ENCODE assay signal across 20 cellular contexts in the genomic region with DNA sequence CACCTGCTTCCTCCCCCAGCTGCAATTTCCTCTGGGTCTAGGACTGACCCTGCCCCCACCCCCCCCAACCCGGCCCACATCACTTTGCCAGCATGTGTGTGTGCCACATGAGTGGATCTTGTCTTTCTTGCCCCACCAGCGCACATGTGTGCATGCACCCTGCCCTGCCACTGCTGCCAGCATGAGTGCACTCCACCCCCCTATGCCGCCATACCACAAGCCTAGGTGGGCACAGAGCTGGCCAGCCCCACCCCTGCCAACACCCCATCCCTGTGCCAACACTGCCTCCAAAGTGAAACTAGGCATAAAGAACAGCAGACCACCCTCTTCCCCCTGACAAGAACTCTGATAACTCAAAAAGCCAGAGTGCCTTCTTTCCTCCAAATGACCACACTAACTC.
A peak's percentile ranks its signal among the peaks of the same experiment; 100 is the strongest.
DNase-seq lines count a peak whose midpoint lies in the region; ATAC-seq and TF ChIP-seq lines count a peak whose summit lies in the region.
"Had no signal": no experiment of that assay in that cellular context is flagged by ENCODE, and none has a peak within 500 bp of the region (broad histone marks: within the 10 kb centered on the region; RNA-seq: fewer than 3 reads in every experiment).

No MANE protein-coding gene starts in this region.

- H3K27ac Mint-ChIP-seq in activated naive CD8-positive, alpha-beta T cell treated with anti-CD3 and anti-CD28 coated beads, Interleukin-2, amount 50 U/mL, for 24 hours = no peak overlapping the region
- H3K27ac Mint-ChIP-seq in activated naive CD8-positive, alpha-beta T cell treated with anti-CD3 and anti-CD28 coated beads for 36 hours = no peak overlapping the region
- H3K27ac Mint-ChIP-seq in chondrocyte (ENCODE audit: unreplicated experiment) (no peak overlapping the region), endodermal cell (no peak overlapping the region)
- H3K27ac Mint-ChIP-seq: B cell; CD4-positive, alpha-beta T cell; CD8-positive, alpha-beta T cell had no signal

- no peak overlapping the region for H2BK120ac ChIP-seq in trophoblast cell (ENCODE audit: insufficient read depth, low read length, poor library complexity)

- H3K79me2 ChIP-seq in trophoblast cell (ENCODE audit: control insufficient read depth, insufficient read depth, low read length, poor library complexity) = no peaks in the 10 kb centered on the region

- no peak overlapping the region for H3K9ac ChIP-seq in endodermal cell (ENCODE audit: extremely low read depth, low read length, poor library complexity, severe bottlenecking)
- no peak overlapping the region for H3K9ac ChIP-seq in trophoblast cell (ENCODE audit: low read length)
- H3K9ac ChIP-seq: BLaER1 treated with 17β-estradiol and CSF1 and Interleukin-3, amounts not matched to agents 10 nM and 100 nM had no signal

- peak; percentile 10 for ATAC-seq in activated naive CD8-positive, alpha-beta T cell treated with anti-CD3 and anti-CD28 coated beads, Interleukin-2, amount 50 U/mL, for 24 hours
- ATAC-seq: A549; CD8-positive, alpha-beta T cell had no signal

- no peak overlapping the region for H2AFZ ChIP-seq in trophoblast cell (ENCODE audit: insufficient read depth, low read length, poor library complexity)

- H3K4me1 Mint-ChIP-seq in activated naive CD8-positive, alpha-beta T cell treated with anti-CD3 and anti-CD28 coated beads, Interleukin-2, amount 50 U/mL, for 24 hours = no peaks in the 10 kb centered on the region
- no peaks in the 10 kb centered on the region for H3K4me1 Mint-ChIP-seq in activated naive CD8-positive, alpha-beta T cell treated with anti-CD3 and anti-CD28 coated beads for 36 hours
- H3K4me1 Mint-ChIP-seq in chondrocyte (ENCODE audit: low read depth) = peaks cover 6% of the 10 kb centered on the region
- H3K4me1 Mint-ChIP-seq in endodermal cell = peaks cover 22% of the 10 kb centered on the region
- H3K4me1 Mint-ChIP-seq: B cell had no signal

- WGBS in endodermal cell (ENCODE audit: insufficient coverage in 1 of 2, insufficient read length in 1 of 2), 2 experiments = 94 to 100% methylated on average over 1 to 3 of the region's 3 CpGs
- WGBS in trophoblast cell (ENCODE audit: extremely low coverage, insufficient coverage, insufficient read length) = no CpG with 5 or more reads among the region's 3 CpGs

- no peak for TF ChIP-seq CTCF in chondrocyte (IDR thresholded peaks at IDR 0.05)
- no peak for TF ChIP-seq CTCF in endodermal cell (conservative IDR thresholded peaks at IDR 0.05)

- peaks cover 2% of the 10 kb centered on the region for H3K36me3 Mint-ChIP-seq in activated naive CD8-positive, alpha-beta T cell treated with anti-CD3 and anti-CD28 coated beads, Interleukin-2, amount 50 U/mL, for 24 hours (ENCODE audit: low read depth)
- H3K36me3 Mint-ChIP-seq in activated naive CD8-positive, alpha-beta T cell treated with anti-CD3 and anti-CD28 coated beads for 36 hours = peaks cover 3% of the 10 kb centered on the region
- H3K36me3 Mint-ChIP-seq in chondrocyte (ENCODE audit: low read depth) (peaks cover 3% of the 10 kb centered on the region), endodermal cell (ENCODE audit: low read depth) (peaks cover 4% of the 10 kb centered on the region)
- H3K36me3 Mint-ChIP-seq: CD8-positive, alpha-beta T cell had no signal

- H4K8ac ChIP-seq in trophoblast cell (ENCODE audit: low read depth, low read length) = no peak overlapping the region

- H3K27me3 ChIP-seq in endodermal cell (ENCODE audit: control insufficient read depth, insufficient read depth, low read length, poor library complexity, severe bottlenecking) (no peaks in the 10 kb centered on the region), trophoblast cell (ENCODE audit: insufficient read depth, low read length) (no peaks in the 10 kb centered on the region)
- H3K27me3 ChIP-seq: BLaER1 treated with 17β-estradiol and CSF1 and Interleukin-3, amounts not matched to agents 10 nM and 100 nM had no signal

- H3K23ac ChIP-seq in trophoblast cell (ENCODE audit: low read length) = no peak overlapping the region

- H3K27ac ChIP-seq in endodermal cell (ENCODE audit: low read depth, low read length) = no peak overlapping the region
- no peak overlapping the region for H3K27ac ChIP-seq in trophoblast cell (ENCODE audit: low read depth, low read length)
- H3K27ac ChIP-seq: 22Rv1; A549; BLaER1 treated with 17β-estradiol and CSF1 and Interleukin-3, amounts not matched to agents 10 nM and 100 nM; C4-2B had no signal

- no peak overlapping the region for H3K4ac ChIP-seq in trophoblast cell (ENCODE audit: low read depth, low read length)

- no peak overlapping the region for H3K4me3 Mint-ChIP-seq in activated naive CD8-positive, alpha-beta T cell treated with anti-CD3 and anti-CD28 coated beads, Interleukin-2, amount 50 U/mL, for 24 hours
- no peak overlapping the region for H3K4me3 Mint-ChIP-seq in activated naive CD8-positive, alpha-beta T cell treated with anti-CD3 and anti-CD28 coated beads for 36 hours
- H3K4me3 Mint-ChIP-seq in chondrocyte (ENCODE audit: unreplicated experiment) = no peak overlapping the region
- no peak overlapping the region for H3K4me3 Mint-ChIP-seq in endodermal cell
- H3K4me3 Mint-ChIP-seq: B cell; CD4-positive, alpha-beta T cell; CD8-positive, alpha-beta T cell had no signal

- H2AK5ac ChIP-seq in trophoblast cell (ENCODE audit: low read length) = no peak overlapping the region

- no peak overlapping the region for H2BK5ac ChIP-seq in trophoblast cell (ENCODE audit: low read depth, low read length, poor library complexity)

- peaks cover 48% of the 10 kb centered on the region for H3K9me3 ChIP-seq in endodermal cell (ENCODE audit: control insufficient read depth, low read length)
- H3K9me3 ChIP-seq in trophoblast cell (ENCODE audit: insufficient read depth, low read depth, low read length) = peaks cover 2% of the 10 kb centered on the region
- H3K9me3 ChIP-seq: A549, Caco-2 had no signal

- H3K79me1 ChIP-seq in trophoblast cell (ENCODE audit: low read length) = no peaks in the 10 kb centered on the region

- H3K27me3 Mint-ChIP-seq in activated naive CD8-positive, alpha-beta T cell treated with anti-CD3 and anti-CD28 coated beads, Interleukin-2, amount 50 U/mL, for 24 hours = no peaks in the 10 kb centered on the region
- H3K27me3 Mint-ChIP-seq in activated naive CD8-positive, alpha-beta T cell treated with anti-CD3 and anti-CD28 coated beads for 36 hours = no peaks in the 10 kb centered on the region
- H3K27me3 Mint-ChIP-seq in chondrocyte (ENCODE audit: low read depth) (peaks cover 2% of the 10 kb centered on the region), endodermal cell (ENCODE audit: insufficient read depth) (no peaks in the 10 kb centered on the region)
- H3K27me3 Mint-ChIP-seq: B cell; CD4-positive, alpha-beta T cell had no signal

- H3K9me3 Mint-ChIP-seq in activated naive CD8-positive, alpha-beta T cell treated with anti-CD3 and anti-CD28 coated beads, Interleukin-2, amount 50 U/mL, for 24 hours = peaks cover 31% of the 10 kb centered on the region
- peaks cover 27% of the 10 kb centered on the region for H3K9me3 Mint-ChIP-seq in activated naive CD8-positive, alpha-beta T cell treated with anti-CD3 and anti-CD28 coated beads for 36 hours
- H3K9me3 Mint-ChIP-seq in chondrocyte (ENCODE audit: low read depth) (peaks cover 41% of the 10 kb centered on the region), endodermal cell (peaks cover 40% of the 10 kb centered on the region)

- peaks cover 3% of the 10 kb centered on the region for H3K4me1 ChIP-seq in endodermal cell (ENCODE audit: control insufficient read depth, insufficient read depth, low read length)
- no peaks in the 10 kb centered on the region for H3K4me1 ChIP-seq in trophoblast cell (ENCODE audit: control insufficient read depth in 1 of 2, insufficient read depth in 2 of 2, low read length in 2 of 2)
- H3K4me1 ChIP-seq: A549; BLaER1 treated with 17β-estradiol and CSF1 and Interleukin-3, amounts not matched to agents 10 nM and 100 nM; Caco-2 had no signal

- H2BK12ac ChIP-seq in trophoblast cell (ENCODE audit: low read length) = no peak overlapping the region

- no peak overlapping the region for H3K4me2 ChIP-seq in trophoblast cell (ENCODE audit: low read length)
- H3K4me2 ChIP-seq: A549; BLaER1 treated with 17β-estradiol and CSF1 and Interleukin-3, amounts not matched to agents 10 nM and 100 nM had no signal

- no peak overlapping the region for H3K18ac ChIP-seq in trophoblast cell (ENCODE audit: low read length)

- H4K12ac ChIP-seq in trophoblast cell (ENCODE audit: low read depth, low read length) = no peak overlapping the region

- H3K14ac ChIP-seq in trophoblast cell (ENCODE audit: low read length) = no peak overlapping the region

- peak overlapping the region; percentile 21 for H3K4me3 ChIP-seq in endodermal cell (ENCODE audit: low read length)
- peak overlapping the region; percentile 53 for H3K4me3 ChIP-seq in trophoblast cell (ENCODE audit: low read depth, low read length)
- H3K4me3 ChIP-seq: A549; BLaER1 treated with 17β-estradiol and CSF1 and Interleukin-3, amounts not matched to agents 10 nM and 100 nM had no signal

- H3K36me3 ChIP-seq in endodermal cell (ENCODE audit: control insufficient read depth, insufficient read depth, low read length) (no peaks in the 10 kb centered on the region), trophoblast cell (ENCODE audit: control insufficient read depth in 1 of 2, insufficient read depth in 2 of 2, low read length in 2 of 2) (no peaks in the 10 kb centered on the region)
- H3K36me3 ChIP-seq: BLaER1 treated with 17β-estradiol and CSF1 and Interleukin-3, amounts not matched to agents 10 nM and 100 nM had no signal

- DNase-seq in activated naive CD8-positive, alpha-beta T cell treated with anti-CD3 and anti-CD28 coated beads, Interleukin-2, amount 50 U/mL, for 24 hours = no peak
- no peak for DNase-seq in activated naive CD8-positive, alpha-beta T cell treated with anti-CD3 and anti-CD28 coated beads for 36 hours
- DNase-seq in chondrocyte (ENCODE audit: low spot score) = peak; percentile 67
- DNase-seq in endodermal cell = no peak
- no peak for DNase-seq in trophoblast cell
- no peak for DNase-seq in NCI-H187 treated with DMSO at 0.1 percent for 48 hours (lab: John Stamatoyannopoulos, UW)
- no peak for DNase-seq in activated naive CD4-positive, alpha-beta T cell treated with Interleukin-2 at 50 U/mL for 16 hours
- DNase-seq in T1000 (lab: John Stamatoyannopoulos, UW) = no peak
- DNase-seq: AML-193; Caco-2; Calu3; CD4-positive, alpha-beta T cell; CD8-positive, alpha-beta T cell; DMS79 treated with DMSO at 0.1 percent for 48 hours; GF-D8 had no signal

- H4K91ac ChIP-seq in trophoblast cell (ENCODE audit: low read depth, low read length) = no peak overlapping the region
